Comparison of ENCODE assay signal across 14 cellular contexts in genomic region chr2:160630801-160631590, GRCh38.
A peak's percentile ranks its signal among the peaks of the same experiment; 100 is the strongest.
DNase-seq lines count a peak whose midpoint lies in the region; ATAC-seq and TF ChIP-seq lines count a peak whose summit lies in the region.
"Had no signal": no experiment of that assay in that cellular context is flagged by ENCODE, and none has a peak within 500 bp of the region (broad histone marks: within the 10 kb centered on the region; RNA-seq: fewer than 3 reads in every experiment).

No MANE protein-coding gene starts in this region.

- DNase-seq in EH (ENCODE audit: low read depth) (peak; percentile 18), left ventricle myocardium superior (peak; percentile 35), sciatic nerve (ENCODE audit: low spot score) (no peak), AML-193 (lab: John Stamatoyannopoulos, UW) (no peak), LoVo (ENCODE audit: low spot score) (no peak), NCI-H1694 (lab: John Stamatoyannopoulos, UW) (no peak)
- DNase-seq in activated CD8-positive, alpha-beta T cell treated with anti-CD3 and anti-CD28 coated beads, Interleukin-2, amount 10 ng/mL, durations not matched to agents 7 days and 5 days = no peak
- DNase-seq: activated CD4-positive, alpha-beta T cell treated with anti-CD3 and anti-CD28 coated beads for 36 hours; activated naive CD4-positive, alpha-beta T cell treated with anti-CD3 and anti-CD28 coated beads, Interleukin-2, amount 10 ng/mL, durations not matched to agents 7 days and 5 days; DMS53; NCI-H1092; SHP77 treated with DMSO at 0.1 percent for 48 hours had no signal

- no peaks in the 10 kb centered on the region for H3K9me3 Mint-ChIP-seq in activated CD8-positive, alpha-beta T cell treated with anti-CD3 and anti-CD28 coated beads, Interleukin-2, amount 10 ng/mL, durations not matched to agents 7 days and 5 days (ENCODE audit: insufficient read depth)
- H3K9me3 Mint-ChIP-seq: activated naive CD4-positive, alpha-beta T cell treated with anti-CD3 and anti-CD28 coated beads, Interleukin-2, amount 10 ng/mL, durations not matched to agents 7 days and 5 days had no signal

- no peaks in the 10 kb centered on the region for H3K36me3 Mint-ChIP-seq in activated CD8-positive, alpha-beta T cell treated with anti-CD3 and anti-CD28 coated beads, Interleukin-2, amount 10 ng/mL, durations not matched to agents 7 days and 5 days (ENCODE audit: low read depth)
- H3K36me3 Mint-ChIP-seq: activated naive CD4-positive, alpha-beta T cell treated with anti-CD3 and anti-CD28 coated beads, Interleukin-2, amount 10 ng/mL, durations not matched to agents 7 days and 5 days had no signal

- no peak overlapping the region for H3K27ac Mint-ChIP-seq in activated CD8-positive, alpha-beta T cell treated with anti-CD3 and anti-CD28 coated beads, Interleukin-2, amount 10 ng/mL, durations not matched to agents 7 days and 5 days
- H3K27ac Mint-ChIP-seq: activated CD4-positive, alpha-beta T cell treated with anti-CD3 and anti-CD28 coated beads for 36 hours; activated naive CD4-positive, alpha-beta T cell treated with anti-CD3 and anti-CD28 coated beads, Interleukin-2, amount 10 ng/mL, durations not matched to agents 7 days and 5 days; B cell had no signal

- POLR2A ChIA-PET in activated CD8-positive, alpha-beta T cell treated with anti-CD3 and anti-CD28 coated beads, Interleukin-2, amount 10 ng/mL, durations not matched to agents 7 days and 5 days (lab: Charles Lee) = interaction anchor here (0.8 kb wide), 1 partner anchor 19 kb away, joined by 3 read pairs; no protein-coding TSS in a partner anchor

- CTCF ChIA-PET in activated CD8-positive, alpha-beta T cell treated with anti-CD3 and anti-CD28 coated beads, Interleukin-2, amount 10 ng/mL, durations not matched to agents 7 days and 5 days (lab: Charles Lee) = no interaction called here

- no peak overlapping the region for H3K4me3 Mint-ChIP-seq in activated CD8-positive, alpha-beta T cell treated with anti-CD3 and anti-CD28 coated beads, Interleukin-2, amount 10 ng/mL, durations not matched to agents 7 days and 5 days
- H3K4me3 Mint-ChIP-seq: activated CD4-positive, alpha-beta T cell treated with anti-CD3 and anti-CD28 coated beads for 36 hours; activated naive CD4-positive, alpha-beta T cell treated with anti-CD3 and anti-CD28 coated beads, Interleukin-2, amount 10 ng/mL, durations not matched to agents 7 days and 5 days; B cell had no signal

- intact Hi-C loops in left ventricle myocardium superior (cut with micrococcal nuclease) (no loop called here), sciatic nerve (cut with DNase I) (no loop called here)

- no peaks in the 10 kb centered on the region for H3K27me3 Mint-ChIP-seq in activated CD8-positive, alpha-beta T cell treated with anti-CD3 and anti-CD28 coated beads, Interleukin-2, amount 10 ng/mL, durations not matched to agents 7 days and 5 days (ENCODE audit: low read depth)
- H3K27me3 Mint-ChIP-seq: activated CD4-positive, alpha-beta T cell treated with anti-CD3 and anti-CD28 coated beads for 36 hours had no signal

- H3K4me1 Mint-ChIP-seq in activated CD8-positive, alpha-beta T cell treated with anti-CD3 and anti-CD28 coated beads, Interleukin-2, amount 10 ng/mL, durations not matched to agents 7 days and 5 days (ENCODE audit: low read depth) = no peaks in the 10 kb centered on the region
- H3K4me1 Mint-ChIP-seq: activated naive CD4-positive, alpha-beta T cell treated with anti-CD3 and anti-CD28 coated beads, Interleukin-2, amount 10 ng/mL, durations not matched to agents 7 days and 5 days; B cell had no signal

- ATAC-seq in SK-N-SH treated with all-trans-retinoic acid at 6 μM for 48 hours (peak; percentile 61; the same call in 2 of the 3 replicates), left ventricle myocardium superior (peak; percentile 79), sciatic nerve (peak; percentile 79)
- ATAC-seq in activated CD8-positive, alpha-beta T cell treated with anti-CD3 and anti-CD28 coated beads, Interleukin-2, amount 10 ng/mL, durations not matched to agents 7 days and 5 days = no peak
- ATAC-seq: activated CD4-positive, alpha-beta T cell treated with anti-CD3 and anti-CD28 coated beads for 36 hours had no signal

TF ChIP-seq in SK-N-SH treated with all-trans-retinoic acid at 6 μM for 48 hours, 23 proteins besides CTCF, POLR2A, EP300 and RAD21:
- TF ChIP-seq ZFP30 (CRISPR knock-in tag; IDR thresholded peaks at IDR 0.05) (no peak), ISL1 (CRISPR knock-in tag; IDR thresholded peaks at IDR 0.05) (no peak), ESRRG (CRISPR knock-in tag; IDR thresholded peaks at IDR 0.05) (no peak), ARNTL (CRISPR knock-in tag; IDR thresholded peaks at IDR 0.05; ENCODE audit: borderline replicate concordance, low read depth) (no peak), ZNF565 (CRISPR knock-in tag; conservative IDR thresholded peaks at IDR 0.05; ENCODE audit: low read depth) (no peak), SNAI2 (CRISPR knock-in tag; IDR thresholded peaks at IDR 0.05) (no peak), GLIS3 (CRISPR knock-in tag; IDR thresholded peaks at IDR 0.05) (no peak), BACH2 (CRISPR knock-in tag; IDR thresholded peaks at IDR 0.05; ENCODE audit: borderline replicate concordance) (no peak), TCF4 (CRISPR knock-in tag; IDR thresholded peaks at IDR 0.05; ENCODE audit: borderline replicate concordance) (no peak), TOX (CRISPR knock-in tag; IDR thresholded peaks at IDR 0.05; ENCODE audit: borderline replicate concordance) (no peak), TSHZ2 (CRISPR knock-in tag; IDR thresholded peaks at IDR 0.05) (no peak), ZC3H10 (CRISPR knock-in tag; IDR thresholded peaks at IDR 0.05) (no peak), ZFP3 (CRISPR knock-in tag; IDR thresholded peaks at IDR 0.05) (no peak), ZNF8 (CRISPR knock-in tag; IDR thresholded peaks at IDR 0.05) (no peak), CSRNP3 (CRISPR knock-in tag; IDR thresholded peaks at IDR 0.05) (no peak), CSDC2 (CRISPR knock-in tag; IDR thresholded peaks at IDR 0.05) (no peak)

Comparison
In these comparisons a context has a peak if more than half of its experiments do, and no peak if none do; other contexts are left out.
1. DNase-seq: peak in EH (single experiment) and left ventricle myocardium superior (single experiment); none in sciatic nerve (single experiment), AML-193 (0 of 2), LoVo (single experiment), NCI-H1694 (single experiment) and activated CD8-positive, alpha-beta T cell treated with anti-CD3 and anti-CD28 coated beads, Interleukin-2, amount 10 ng/mL, durations not matched to agents 7 days and 5 days (single experiment).